In genomic region chr12:6765634-6766581, GRCh38 we compare ENCODE assay signal across 8 cellular contexts. TPM values are rescaled to one million over a fixed set of nuclear protein-coding genes. Genes with fewer than 3 reads are reported as not detected.
DNase-seq lines count a peak whose midpoint lies in the region; ATAC-seq and TF ChIP-seq lines count a peak whose summit lies in the region.

PTMS (plus strand) TSS chr12:6766363; CDS start chr12:6766706, 343 bp downstream.

- peak; percentile 61 for DNase-seq in COLO668 (lab: John Stamatoyannopoulos, UW; ENCODE audit: unreplicated experiment)
- peak; percentile 90 for DNase-seq in HuH-7.5 (ENCODE audit: low spot score)
- peak; percentile 32 to 77 (median 77) for DNase-seq in Peyer's patch
- peak in 53 of 61 donors; percentile 20 to 93 (median 60) for DNase-seq in caudate nucleus (lab: John Stamatoyannopoulos, UW)
- no peak for DNase-seq in immature natural killer cell
- no peak for DNase-seq in GM19238 (ENCODE audit: insufficient read length, low spot score)

- TF ChIP-seq POLR2A in Peyer's patch (IDR thresholded peaks at IDR 0.05): peak; percentile 23 to 51

- ATAC-seq in GM19324 (IDR thresholded peaks at IDR 0.05; ENCODE audit: low FRiP score, unreplicated experiment): peak; percentile 21

- no peaks in the 10 kb centered on the region for H3K27me3 ChIP-seq in Peyer's patch
- H3K27me3 ChIP-seq in skeletal muscle satellite cell (ENCODE audit: control insufficient read depth, insufficient read depth, low read length): no peaks in the 10 kb centered on the region

- H3K9ac ChIP-seq in skeletal muscle satellite cell (ENCODE audit: low read depth, low read length): peak within 1 kb of the TSS; percentile 86

- peaks cover 0 to 14% (median 0%) of the 10 kb centered on the region in 3 donors for H3K36me3 ChIP-seq in Peyer's patch
- peaks cover 15% of the 10 kb centered on the region for H3K36me3 ChIP-seq in skeletal muscle satellite cell (ENCODE audit: insufficient read depth, low read length)

- H3K4me1 Mint-ChIP-seq in immature natural killer cell: peaks cover 26 to 31% of the 10 kb centered on the region in 2 donors

- H3K27ac Mint-ChIP-seq in immature natural killer cell: peak within 1 kb of the TSS in 4 of 6 donors; percentile 30 to 83 (median 46)

- H3K9me3 ChIP-seq in Peyer's patch (no peaks in the 10 kb centered on the region), skeletal muscle satellite cell (replicated peaks; ENCODE audit: low read length) (no peaks in the 10 kb centered on the region)

- H3K4me3 ChIP-seq in Peyer's patch (peak within 1 kb of the TSS; percentile 49 to 98 (median 80)), skeletal muscle satellite cell (ENCODE audit: low read length) (peak within 1 kb of the TSS; percentile 98)

- TF ChIP-seq CTCF in Peyer's patch (IDR thresholded peaks at IDR 0.05): no peak

- H3K36me3 Mint-ChIP-seq in immature natural killer cell: no peaks in the 10 kb centered on the region

- H3K9me3 Mint-ChIP-seq in immature natural killer cell: no peaks in the 10 kb centered on the region

- H3K27me3 Mint-ChIP-seq in immature natural killer cell (ENCODE audit: low read depth in 3 of 3): peaks cover 14 to 19% (median 15%) of the 10 kb centered on the region in 3 donors

- H3K4me1 ChIP-seq in Peyer's patch: peaks cover 0 to 58% (median 13%) of the 10 kb centered on the region in 4 donors
- H3K4me1 ChIP-seq in skeletal muscle satellite cell (ENCODE audit: control insufficient read depth, insufficient read depth, low read length): peaks cover 45% of the 10 kb centered on the region

- peak within 1 kb of the TSS; percentile 93 for H3K4me2 ChIP-seq in skeletal muscle satellite cell (ENCODE audit: low read length)

- H3K4me3 Mint-ChIP-seq in immature natural killer cell: peak within 1 kb of the TSS; percentile 80 to 88 (median 86)

- H3K27ac ChIP-seq in Peyer's patch: peak within 1 kb of the TSS; percentile 73 to 97 (median 86)
- peak within 1 kb of the TSS; percentile 98 for H3K27ac ChIP-seq in caudate nucleus (ENCODE audit: low read depth, low read length)

RNA-seq across cellular contexts. Expression of gene PTMS, which starts in this region (rescaled TPM):
- total RNA-seq in Peyer's patch: 10 to 100 TPM; 44.2 to 87.5 (median 53.0) TPM
- polyA plus RNA-seq in immature natural killer cell: 1 to 10 TPM in 2 of 3 donors, under 1 TPM in 1; 0.40 to 8.0 (median 4.9) TPM
- 50.5 and 63.9 TPM in 2 replicates for total RNA-seq in skeletal muscle satellite cell (2012; rRNA removed)

Comparison
In these comparisons a context has a peak if more than half of its experiments do, and no peak if none do; other contexts are left out.
1. DNase-seq: peak in COLO668 (single experiment), HuH-7.5 (single experiment), Peyer's patch (3 of 3) and caudate nucleus (53 of 61); none in immature natural killer cell (0 of 3) and GM19238 (single experiment).